Comparison of ENCODE assay signal across 14 cellular contexts in genomic region chr12:22474970-22475720, GRCh38.
"Had no signal": no experiment of that assay in that cellular context is flagged by ENCODE, and none has a peak within 500 bp of the region (broad histone marks: within the 10 kb centered on the region; RNA-seq: fewer than 3 reads in every experiment).

No MANE protein-coding gene starts in this region.

- H3K27me3 ChIP-seq: ascending aorta, neutrophil, tibial artery had no signal

- H3K4me3 ChIP-seq: ascending aorta, tibial artery had no signal

- H3K4me1 ChIP-seq: ascending aorta, tibial artery had no signal

- H3K27ac ChIP-seq: ascending aorta, neutrophil, tibial artery had no signal

- ATAC-seq: activated naive CD8-positive, alpha-beta T cell treated with anti-CD3 and anti-CD28 coated beads, Interleukin-2, amount 50 U/mL, for 24 hours; activated T-helper 17 cell treated with anti-CD3 and anti-CD28 coated beads, Interleukin-2, amount 50 U/mL, for 72 hours; left ventricle myocardium superior; naive thymus-derived CD8-positive, alpha-beta T cell had no signal

- H3K9me3 ChIP-seq: ascending aorta, neutrophil, tibial artery had no signal

- DNase-seq: activated CD4-positive, alpha-beta T cell treated with anti-CD3 and anti-CD28 coated beads for 1 hour; activated CD4-positive, alpha-beta T cell treated with anti-CD3 and anti-CD28 coated beads, Interleukin-2, amount 50 U/mL, for 4 hours; activated naive CD4-positive, alpha-beta T cell treated with anti-CD3 and anti-CD28 coated beads for 36 hours; activated naive CD8-positive, alpha-beta T cell treated with anti-CD3 and anti-CD28 coated beads, Interleukin-2, amount 50 U/mL, for 24 hours; kidney glomerular epithelial cell; left ventricle myocardium superior; naive thymus-derived CD8-positive, alpha-beta T cell; stimulated activated CD4-positive, alpha-beta T cell treated with anti-CD3 and anti-CD28 coated beads, Interleukin-4, amount 100 ng/mL, for 24 hours; stimulated activated naive CD4-positive, alpha-beta T cell; T1000; tibial artery had no signal
